16 cellular contexts compared by ENCODE assay signal in genomic region chr2:230471074-230471473, GRCh38.
DNase-seq lines count a peak whose midpoint lies in the region; ATAC-seq and TF ChIP-seq lines count a peak whose summit lies in the region.
"Had no signal": no experiment of that assay in that cellular context is flagged by ENCODE, and none has a peak within 500 bp of the region (broad histone marks: within the 10 kb centered on the region; RNA-seq: fewer than 3 reads in every experiment).

No MANE protein-coding gene starts in this region.

- no peak overlapping the region for H2AFZ ChIP-seq in SU-DHL-6 (ENCODE audit: low read depth, low read length, severe bottlenecking)

- H3K9me3 ChIP-seq in SU-DHL-6 (ENCODE audit: insufficient read depth, low read length) = peaks cover 10% of the 10 kb centered on the region; the same call in 1 of the 2 replicates
- H3K9me3 ChIP-seq: upper lobe of right lung had no signal

- H3K36me3 ChIP-seq in SU-DHL-6 (ENCODE audit: low read length) = peaks cover 34% of the 10 kb centered on the region

- no peak for TF ChIP-seq CTCF in SU-DHL-6 (IDR thresholded peaks at IDR 0.05; ENCODE audit: insufficient read depth, low read length, poor library complexity, severe bottlenecking)

- H3F3A ChIP-seq in SU-DHL-6 (ENCODE audit: insufficient read depth) = peaks cover 28% of the 10 kb centered on the region

- H3K27ac ChIP-seq in SU-DHL-6 (ENCODE audit: low read depth, low read length) = peak overlapping the region; percentile 16; the same call in 1 of the 2 replicates
- H3K27ac ChIP-seq: RWPE1, upper lobe of right lung had no signal

- no peak overlapping the region for H3K4me3 ChIP-seq in SU-DHL-6 (ENCODE audit: insufficient read depth, low read length, poor library complexity, severe bottlenecking)
- H3K4me3 ChIP-seq: upper lobe of right lung had no signal

- H3K9ac ChIP-seq in SU-DHL-6 (ENCODE audit: low read length) = no peak overlapping the region

- H3K27me3 ChIP-seq in SU-DHL-6 (ENCODE audit: low read length) = no peaks in the 10 kb centered on the region
- H3K27me3 ChIP-seq: upper lobe of right lung had no signal

- H3K36me3 Mint-ChIP-seq in activated T-cell treated with anti-CD3 and anti-CD28 coated beads, Interleukin-2, amount 50 U/mL, for 24 hours (ENCODE audit: low read depth) = peaks cover 98% of the 10 kb centered on the region
- peaks cover 93% of the 10 kb centered on the region for H3K36me3 Mint-ChIP-seq in stimulated activated memory B cell treated with anti-CD40 and anti-IgM and Interleukin-4, amounts not matched to agents 10 μg/mL and 1 μg/mL and 100 μg/mL, for 72 hours

- peaks cover 15% of the 10 kb centered on the region for H3K9me3 Mint-ChIP-seq in activated T-cell treated with anti-CD3 and anti-CD28 coated beads, Interleukin-2, amount 50 U/mL, for 24 hours
- peaks cover 18% of the 10 kb centered on the region for H3K9me3 Mint-ChIP-seq in stimulated activated memory B cell treated with anti-CD40 and anti-IgM and Interleukin-4, amounts not matched to agents 10 μg/mL and 1 μg/mL and 100 μg/mL, for 72 hours

- peak; percentile 47 for ATAC-seq in GM21528 (IDR thresholded peaks at IDR 0.05; ENCODE audit: low FRiP score, unreplicated experiment)
- peak; percentile 77 for ATAC-seq in stimulated activated memory B cell treated with anti-CD40 and anti-IgM and Interleukin-4, amounts not matched to agents 10 μg/mL and 1 μg/mL and 100 μg/mL, for 72 hours
- ATAC-seq in HG03045 (IDR thresholded peaks at IDR 0.05; ENCODE audit: unreplicated experiment) = no peak
- ATAC-seq: upper lobe of right lung had no signal

- no peaks in the 10 kb centered on the region for H4K20me1 ChIP-seq in SU-DHL-6 (ENCODE audit: low read depth, low read length)

- H3K27me3 Mint-ChIP-seq in activated T-cell treated with anti-CD3 and anti-CD28 coated beads, Interleukin-2, amount 50 U/mL, for 24 hours = no peaks in the 10 kb centered on the region
- no peaks in the 10 kb centered on the region for H3K27me3 Mint-ChIP-seq in stimulated activated memory B cell treated with anti-CD40 and anti-IgM and Interleukin-4, amounts not matched to agents 10 μg/mL and 1 μg/mL and 100 μg/mL, for 72 hours

- peaks cover 39% of the 10 kb centered on the region for H3K4me1 Mint-ChIP-seq in activated T-cell treated with anti-CD3 and anti-CD28 coated beads, Interleukin-2, amount 50 U/mL, for 24 hours (ENCODE audit: low read depth)
- peaks cover 36% of the 10 kb centered on the region for H3K4me1 Mint-ChIP-seq in stimulated activated memory B cell treated with anti-CD40 and anti-IgM and Interleukin-4, amounts not matched to agents 10 μg/mL and 1 μg/mL and 100 μg/mL, for 72 hours

- no peaks in the 10 kb centered on the region for H3K79me2 ChIP-seq in SU-DHL-6 (ENCODE audit: insufficient read depth, low read length)

- no peak overlapping the region for H3K4me3 Mint-ChIP-seq in activated T-cell treated with anti-CD3 and anti-CD28 coated beads, Interleukin-2, amount 50 U/mL, for 24 hours
- peak overlapping the region; percentile 1 for H3K4me3 Mint-ChIP-seq in stimulated activated memory B cell treated with anti-CD40 and anti-IgM and Interleukin-4, amounts not matched to agents 10 μg/mL and 1 μg/mL and 100 μg/mL, for 72 hours
- H3K4me3 Mint-ChIP-seq: H9 had no signal

- DNase-seq in activated T-cell treated with anti-CD3 and anti-CD28 coated beads, Interleukin-2, amount 50 U/mL, for 24 hours = no peak
- DNase-seq in activated T-cell treated with anti-CD3 and anti-CD28 coated beads for 4 hours = no peak
- no peak for DNase-seq in hepatic stellate cell (ENCODE audit: low spot score)
- no peak for DNase-seq in cerebellar nuclear complex (lab: John Stamatoyannopoulos, UW)
- DNase-seq: DND-41; effector CD8-positive, alpha-beta T cell; foreskin fibroblast; H9; NCI-H1417; NCI-H510A treated with DMSO at 0.1 percent for 48 hours; upper lobe of right lung had no signal

- H3K4me2 ChIP-seq in SU-DHL-6 (ENCODE audit: low read depth, low read length, poor library complexity, severe bottlenecking) = peak overlapping the region; percentile 1

- H3K9me2 ChIP-seq in SU-DHL-6 (replicated peaks; ENCODE audit: insufficient read depth, low read length) = no peaks in the 10 kb centered on the region

- H3K27ac Mint-ChIP-seq in activated T-cell treated with anti-CD3 and anti-CD28 coated beads, Interleukin-2, amount 50 U/mL, for 24 hours = peak overlapping the region; percentile 95
- peak overlapping the region; percentile 89 for H3K27ac Mint-ChIP-seq in stimulated activated memory B cell treated with anti-CD40 and anti-IgM and Interleukin-4, amounts not matched to agents 10 μg/mL and 1 μg/mL and 100 μg/mL, for 72 hours
- H3K27ac Mint-ChIP-seq: H9 had no signal
